Comparison of ENCODE assay signal across 8 cellular contexts in the genomic region with DNA sequence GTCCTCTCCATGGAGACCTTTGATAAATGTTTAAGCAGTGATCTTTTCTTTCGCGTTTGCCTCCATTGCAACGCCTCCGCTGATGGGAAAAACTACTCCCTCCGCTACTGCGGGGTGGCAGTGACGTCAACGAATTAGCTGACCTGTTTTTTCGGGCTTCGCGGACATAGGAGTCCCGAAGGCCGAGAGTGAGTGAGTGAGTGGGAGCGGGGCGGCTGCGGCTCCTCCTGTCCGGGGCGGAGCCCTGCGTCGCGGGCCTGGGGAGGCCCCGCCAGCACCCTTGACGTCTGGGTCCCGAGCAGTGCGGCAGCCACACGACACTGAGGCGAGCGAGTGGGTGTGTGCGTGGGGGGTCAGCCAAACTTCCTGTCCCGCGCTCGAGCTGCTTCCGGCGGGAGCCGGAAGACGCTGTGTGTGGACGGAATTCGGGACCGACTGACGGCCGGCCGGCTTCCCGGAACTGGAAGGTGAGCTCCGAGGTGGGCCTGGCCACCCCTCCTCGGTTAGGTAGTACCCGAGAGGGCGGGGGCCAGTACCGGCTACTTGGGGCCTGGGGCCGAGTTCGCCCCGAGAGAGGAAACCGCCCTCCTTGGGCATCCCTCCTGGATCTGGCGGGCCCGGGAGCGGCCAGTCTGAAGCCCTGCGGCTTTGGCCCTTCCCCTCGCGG. TPM values are rescaled to one million over a fixed set of nuclear protein-coding genes. Genes with fewer than 3 reads are reported as not detected.
DNase-seq lines count a peak whose midpoint lies in the region; ATAC-seq and TF ChIP-seq lines count a peak whose summit lies in the region.

A gene with protein sequence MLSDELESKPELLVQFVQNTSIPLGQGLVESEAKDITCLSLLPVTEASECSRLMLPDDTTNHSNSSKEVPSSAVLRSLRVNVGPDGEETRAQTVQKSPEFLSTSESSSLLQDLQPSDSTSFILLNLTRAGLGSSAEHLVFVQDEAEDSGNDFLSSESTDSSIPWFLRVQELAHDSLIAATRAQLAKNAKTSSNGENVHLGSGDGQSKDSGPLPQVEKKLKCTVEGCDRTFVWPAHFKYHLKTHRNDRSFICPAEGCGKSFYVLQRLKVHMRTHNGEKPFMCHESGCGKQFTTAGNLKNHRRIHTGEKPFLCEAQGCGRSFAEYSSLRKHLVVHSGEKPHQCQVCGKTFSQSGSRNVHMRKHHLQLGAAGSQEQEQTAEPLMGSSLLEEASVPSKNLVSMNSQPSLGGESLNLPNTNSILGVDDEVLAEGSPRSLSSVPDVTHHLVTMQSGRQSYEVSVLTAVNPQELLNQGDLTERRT (plus strand): TSS at position 411 of the 667 bp plus-strand sequence. CDS start 5,317 bp downstream, outside the sequence.

- intact Hi-C loops in left cardiac atrium (cut with DNase I) = no loop called here

- ATAC-seq in HG02884 (IDR thresholded peaks at IDR 0.05; ENCODE audit: unreplicated experiment) = peak; percentile 98
- peak; percentile 99 to 100 for ATAC-seq in left cardiac atrium

- DNase-seq in GM13977 (ENCODE audit: low spot score) (peak; percentile 90), NCI-H1694 (lab: John Stamatoyannopoulos, UW) (peak; percentile 91), amniotic stem cell (lab: John Stamatoyannopoulos, UW) (peak; percentile 92), left cardiac atrium (peak; percentile 96), progenitor cell of endocrine pancreas (ENCODE audit: low spot score, unreplicated experiment) (peak; percentile 75), ureter (ENCODE audit: low spot score) (peak; percentile 93)

- no peaks in the 10 kb centered on the region for H3K27me3 Mint-ChIP-seq in T-helper 1 cell treated with Interleukin-12 subunit alpha and Interleukin-12 subunit beta and Interleukin-4 antibody, amounts not matched to agents 30 μg/mL and 1 μg/mL, for 36 hours (ENCODE audit: low read depth)
- no peaks in the 10 kb centered on the region for H3K27me3 Mint-ChIP-seq in progenitor cell of endocrine pancreas

- TF ChIP-seq CTCF in GM13977 (IDR thresholded peaks at IDR 0.05; ENCODE audit: extremely low read depth, insufficient read depth, missing control alignments) = no peak
- no peak for TF ChIP-seq CTCF in progenitor cell of endocrine pancreas (IDR thresholded peaks at IDR 0.05; ENCODE audit: unreplicated experiment)

- H3K9me3 Mint-ChIP-seq in T-helper 1 cell treated with Interleukin-12 subunit alpha and Interleukin-12 subunit beta and Interleukin-4 antibody, amounts not matched to agents 30 μg/mL and 1 μg/mL, for 36 hours = no peaks in the 10 kb centered on the region
- H3K9me3 Mint-ChIP-seq in progenitor cell of endocrine pancreas (ENCODE audit: low read depth) = no peaks in the 10 kb centered on the region

- H3K4me1 Mint-ChIP-seq in T-helper 1 cell treated with Interleukin-12 subunit alpha and Interleukin-12 subunit beta and Interleukin-4 antibody, amounts not matched to agents 30 μg/mL and 1 μg/mL, for 36 hours (ENCODE audit: low read depth) = peaks cover 30% of the 10 kb centered on the region
- H3K4me1 Mint-ChIP-seq in progenitor cell of endocrine pancreas (ENCODE audit: low read depth) = peaks cover 28% of the 10 kb centered on the region

- H3K36me3 Mint-ChIP-seq in T-helper 1 cell treated with Interleukin-12 subunit alpha and Interleukin-12 subunit beta and Interleukin-4 antibody, amounts not matched to agents 30 μg/mL and 1 μg/mL, for 36 hours (ENCODE audit: low read depth) = peaks cover 1% of the 10 kb centered on the region
- H3K36me3 Mint-ChIP-seq in progenitor cell of endocrine pancreas (ENCODE audit: insufficient read depth) = no peaks in the 10 kb centered on the region

- in situ Hi-C loops in GM13977 (cut with MboI; ENCODE audit: low pct_unique_long_range_greater_than_20kb, low sequenced_read_pairs, unreplicated experiment) = no loop called here

- H3K4me3 Mint-ChIP-seq in T-helper 1 cell treated with Interleukin-12 subunit alpha and Interleukin-12 subunit beta and Interleukin-4 antibody, amounts not matched to agents 30 μg/mL and 1 μg/mL, for 36 hours = peak within 1 kb of the TSS; percentile 99
- peak within 1 kb of the TSS; percentile 94 for H3K4me3 Mint-ChIP-seq in progenitor cell of endocrine pancreas (ENCODE audit: low read depth)

- H3K27ac Mint-ChIP-seq in T-helper 1 cell treated with Interleukin-12 subunit alpha and Interleukin-12 subunit beta and Interleukin-4 antibody, amounts not matched to agents 30 μg/mL and 1 μg/mL, for 36 hours = peak within 1 kb of the TSS; percentile 98
- peak within 1 kb of the TSS; percentile 99 for H3K27ac Mint-ChIP-seq in progenitor cell of endocrine pancreas

RNA-seq across cellular contexts. Expression of the gene that starts here (rescaled TPM):
- total RNA-seq in left cardiac atrium (10 to 100 TPM; 19.2 to 28.8 TPM), progenitor cell of endocrine pancreas (49.9 and 53.3 TPM in 2 replicates), ureter (54.7 TPM)

Comparison
In these comparisons a context has a peak if more than half of its experiments do, and no peak if none do; other contexts are left out.
1. Peak in every context shown above with its lines: DNase-seq and ATAC-seq.